Comparison of ENCODE assay signal across 28 cellular contexts in the genomic region with DNA sequence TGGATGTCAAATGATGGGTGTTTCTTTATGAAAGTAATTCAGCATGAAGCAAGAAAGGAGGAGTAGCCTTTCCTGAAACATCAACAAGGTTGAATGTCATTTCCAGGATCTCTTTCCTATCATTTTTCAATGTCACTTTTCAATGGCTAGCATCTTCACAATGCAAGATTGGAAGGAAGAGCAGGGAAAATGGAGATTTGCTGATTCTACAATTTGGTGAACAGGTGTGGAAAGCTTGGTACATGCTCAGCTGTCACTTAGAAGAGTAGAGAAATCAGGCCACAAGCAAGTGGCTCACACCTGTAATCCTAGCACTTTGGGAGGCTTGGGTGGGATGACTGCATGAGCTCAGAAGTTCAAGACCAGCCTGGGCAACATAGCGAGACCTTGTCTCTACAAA.
"Had no signal": no experiment of that assay in that cellular context is flagged by ENCODE, and none has a peak within 500 bp of the region (broad histone marks: within the 10 kb centered on the region; RNA-seq: fewer than 3 reads in every experiment).

No MANE protein-coding gene starts in this region.

- H3K4me3 ChIP-seq: colonic mucosa, coronary artery, dorsolateral prefrontal cortex, esophagus muscularis mucosa, esophagus squamous epithelium, gastrocnemius medialis, gastroesophageal sphincter, heart left ventricle, heart right ventricle had no signal

- H3K27ac ChIP-seq: colonic mucosa, coronary artery, dorsolateral prefrontal cortex, epithelial cell of prostate, esophagus muscularis mucosa, esophagus squamous epithelium, foreskin keratinocyte, gastrocnemius medialis, gastroesophageal sphincter, heart left ventricle, heart right ventricle had no signal

- ATAC-seq: effector memory CD8-positive, alpha-beta T cell; esophagus mucosa; foreskin keratinocyte; gastrocnemius medialis; gastroesophageal sphincter; heart left ventricle; heart right ventricle had no signal

- H3K9me3 ChIP-seq: colonic mucosa, esophagus muscularis mucosa, esophagus squamous epithelium, gastrocnemius medialis, gastroesophageal sphincter, heart right ventricle had no signal

- DNase-seq: colonic mucosa; cortex of kidney; dermis blood vessel endothelial cell; dorsolateral prefrontal cortex; effector CD4-positive, alpha-beta T cell; effector CD8-positive, alpha-beta T cell; effector memory CD4-positive, alpha-beta T cell; effector memory CD8-positive, alpha-beta T cell; endodermal cell; erythroblast; esophagus squamous epithelium; foreskin fibroblast; foreskin keratinocyte; foreskin melanocyte; gastrocnemius medialis; glutamatergic neuron; head of caudate nucleus; heart left ventricle; heart right ventricle had no signal

- H3K4me1 ChIP-seq: colonic mucosa, esophagus muscularis mucosa, esophagus squamous epithelium, foreskin keratinocyte, gastrocnemius medialis, gastroesophageal sphincter, heart left ventricle, heart right ventricle had no signal

- FAIRE-seq: colon, endometrium, endothelial cell of umbilical vein, frontal cortex had no signal

- H3K27me3 ChIP-seq: colonic mucosa, dorsolateral prefrontal cortex, esophagus muscularis mucosa, esophagus squamous epithelium, gastrocnemius medialis, gastroesophageal sphincter, heart left ventricle, heart right ventricle had no signal

- H3K36me3 ChIP-seq: colonic mucosa, esophagus muscularis mucosa, esophagus squamous epithelium, gastrocnemius medialis, gastroesophageal sphincter, heart left ventricle, heart right ventricle had no signal
